18 cellular contexts compared by ENCODE assay signal in genomic region chr9:136628287-136628686, GRCh38. TPM values are rescaled to one million over a fixed set of nuclear protein-coding genes. Genes with fewer than 3 reads are reported as not detected.
A peak's percentile ranks its signal among the peaks of the same experiment; 100 is the strongest.
DNase-seq lines count a peak whose midpoint lies in the region; TF ChIP-seq lines count a peak whose summit lies in the region.
"Had no signal": no experiment of that assay in that cellular context is flagged by ENCODE, and none has a peak within 500 bp of the region (broad histone marks: within the 10 kb centered on the region; RNA-seq: fewer than 3 reads in every experiment).

No MANE protein-coding gene starts in this region.

- no peaks in the 10 kb centered on the region for H3K36me3 ChIP-seq in WERI-Rb-1
- no peaks in the 10 kb centered on the region for H3K36me3 ChIP-seq in esophagus squamous epithelium
- no peaks in the 10 kb centered on the region for H3K36me3 ChIP-seq in CD4-positive, alpha-beta memory T cell (ENCODE audit: insufficient read depth, low read length)

- H3K27ac Mint-ChIP-seq in CD14-positive monocyte (no peak overlapping the region), glutamatergic neuron (ENCODE audit: unreplicated experiment) (peak overlapping the region; percentile 28), nephron progenitor cell (no peak overlapping the region)
- H3K27ac Mint-ChIP-seq in CD4-positive, alpha-beta memory T cell, result no peak overlapping the region

- H3K27ac ChIP-seq in WERI-Rb-1 (peak overlapping the region; percentile 27; the same call in 1 of the 2 replicates), esophagus squamous epithelium (no peak overlapping the region), coronary artery (no peak overlapping the region)
- H3K27ac ChIP-seq in CD4-positive, alpha-beta memory T cell (ENCODE audit: low read depth, low read length), result no peak overlapping the region

- POLR2A ChIA-PET in CD4-positive, alpha-beta memory T cell (lab: Charles Lee; ENCODE audit: partially characterized antibody), result no interaction called here

- H3K9me3 ChIP-seq in WERI-Rb-1 (ENCODE audit: severe bottlenecking) (no peaks in the 10 kb centered on the region), esophagus squamous epithelium (no peaks in the 10 kb centered on the region)
- no peaks in the 10 kb centered on the region for H3K9me3 ChIP-seq in CD4-positive, alpha-beta memory T cell (ENCODE audit: control insufficient read depth in 1 of 2, low read length in 2 of 2)

- peak overlapping the region in 1 of 2 donors; percentile 73 for H3K4me3 Mint-ChIP-seq in CD14-positive monocyte
- peak overlapping the region; percentile 52 for H3K4me3 Mint-ChIP-seq in glutamatergic neuron (ENCODE audit: unreplicated experiment)
- no peak overlapping the region for H3K4me3 Mint-ChIP-seq in nephron progenitor cell
- no peak overlapping the region for H3K4me3 Mint-ChIP-seq in CD4-positive, alpha-beta memory T cell

- peaks cover 30 to 74% (median 47%) of the 10 kb centered on the region in 3 donors for H3K4me1 ChIP-seq in esophagus squamous epithelium
- peaks cover 6% of the 10 kb centered on the region for H3K4me1 ChIP-seq in CD4-positive, alpha-beta memory T cell (ENCODE audit: insufficient read depth, low read length)

- intact Hi-C loops in CD14-positive monocyte (cut with micrococcal nuclease) (loop anchor here in 1 of 2 donors (5.0 kb wide), 1 partner anchor 96 kb away; no protein-coding TSS in a partner anchor), esophagus squamous epithelium (cut with DNase I) (loop anchor here (5.0 kb wide), 1 partner anchor 86 kb away; no protein-coding TSS in a partner anchor)
- intact Hi-C loops in CD4-positive, alpha-beta memory T cell (cut with micrococcal nuclease), result no loop called here

- no peak for TF ChIP-seq POLR2A in esophagus squamous epithelium (IDR thresholded peaks at IDR 0.05)

- H3K27me3 Mint-ChIP-seq in CD14-positive monocyte (ENCODE audit: low read depth in 3 of 3), result peaks cover 27 to 29% (median 29%) of the 10 kb centered on the region in 3 donors
- peaks cover 9% of the 10 kb centered on the region for H3K27me3 Mint-ChIP-seq in glutamatergic neuron (ENCODE audit: unreplicated experiment)
- H3K27me3 Mint-ChIP-seq in nephron progenitor cell (ENCODE audit: low read depth, poor library complexity), result peaks cover 3% of the 10 kb centered on the region
- H3K27me3 Mint-ChIP-seq in CD4-positive, alpha-beta memory T cell, result peaks cover 3 to 5% of the 10 kb centered on the region in 2 donors

- CTCF ChIA-PET in CD4-positive, alpha-beta memory T cell (lab: Charles Lee; ENCODE audit: partially characterized antibody), result interaction anchor here (8.0 kb wide), 1 partner anchor 141 kb away, joined by 120 read pairs; no protein-coding TSS in a partner anchor

- 46 to 88% methylated on average over 5 to 14 of the region's 24 CpGs for WGBS in esophagus squamous epithelium, 2 donors

- H3K4me3 ChIP-seq in WERI-Rb-1 (ENCODE audit: low read depth, low read length) (no peak overlapping the region), esophagus squamous epithelium (no peak overlapping the region), coronary artery (no peak overlapping the region)
- no peak overlapping the region for H3K4me3 ChIP-seq in CD4-positive, alpha-beta memory T cell (ENCODE audit: low read length in 2 of 2)

- TF ChIP-seq CTCF in CD14-positive monocyte (IDR thresholded peaks at IDR 0.05) (no peak), WERI-Rb-1 (IDR thresholded peaks at IDR 0.05; ENCODE audit: low read depth, low read length) (no peak), glutamatergic neuron (IDR thresholded peaks at IDR 0.05; ENCODE audit: partially characterized antibody, unreplicated experiment) (no peak), nephron progenitor cell (IDR thresholded peaks at IDR 0.05) (no peak), esophagus squamous epithelium (IDR thresholded peaks at IDR 0.05) (no peak), coronary artery (IDR thresholded peaks at IDR 0.05) (no peak)

- peak; percentile 43 for DNase-seq in CD14-positive monocyte (ENCODE audit: low spot score)
- DNase-seq in WERI-Rb-1, result peak; percentile 7
- peak; percentile 55 for DNase-seq in glutamatergic neuron
- peak; percentile 10 for DNase-seq in nephron progenitor cell
- no peak for DNase-seq in esophagus squamous epithelium (lab: John Stamatoyannopoulos, UW)
- DNase-seq in NAMALWA (ENCODE audit: low spot score), result no peak
- DNase-seq in coronary artery (ENCODE audit: low spot score), result no peak
- DNase-seq in CD4-positive, alpha-beta memory T cell, result no peak
- DNase-seq: AML-193; GOT3; KG1; NCI-H1436 treated with DMSO at 0.1 percent for 48 hours; NCI-H2029 treated with DMSO at 0.1 percent for 48 hours; NCI-H2171 treated with DMSO at 0.1 percent for 48 hours; NCI-H446 treated with DMSO at 0.1 percent for 48 hours; NK-92 treated with Interleukin-12 subunit alpha and Interleukin-12 subunit beta, amount 100 ng/mL, for 24 hours; SIG-M5 had no signal

- H3K9me3 Mint-ChIP-seq in CD14-positive monocyte (peaks cover 0 to 5% (median 0%) of the 10 kb centered on the region in 7 donors), glutamatergic neuron (ENCODE audit: unreplicated experiment) (peaks cover 4% of the 10 kb centered on the region), nephron progenitor cell (no peaks in the 10 kb centered on the region)
- H3K9me3 Mint-ChIP-seq in CD4-positive, alpha-beta memory T cell, result no peaks in the 10 kb centered on the region

- H3K36me3 Mint-ChIP-seq in CD14-positive monocyte, result peaks cover 0 to 5% of the 10 kb centered on the region in 2 donors
- H3K36me3 Mint-ChIP-seq in glutamatergic neuron (ENCODE audit: unreplicated experiment), result no peaks in the 10 kb centered on the region
- no peaks in the 10 kb centered on the region for H3K36me3 Mint-ChIP-seq in nephron progenitor cell (ENCODE audit: low read depth)
- no peaks in the 10 kb centered on the region for H3K36me3 Mint-ChIP-seq in CD4-positive, alpha-beta memory T cell

- H3K27me3 ChIP-seq in WERI-Rb-1 (ENCODE audit: insufficient read depth, low read depth, severe bottlenecking), result no peaks in the 10 kb centered on the region
- H3K27me3 ChIP-seq in esophagus squamous epithelium, result peaks cover 0 to 15% (median 0%) of the 10 kb centered on the region in 4 donors
- H3K27me3 ChIP-seq in CD4-positive, alpha-beta memory T cell (ENCODE audit: insufficient read depth, low read length), result no peaks in the 10 kb centered on the region

- H3K4me1 Mint-ChIP-seq in CD14-positive monocyte (peaks cover 12% of the 10 kb centered on the region), glutamatergic neuron (ENCODE audit: low read depth, unreplicated experiment) (peaks cover 12% of the 10 kb centered on the region), nephron progenitor cell (peaks cover 23% of the 10 kb centered on the region)
- H3K4me1 Mint-ChIP-seq in CD4-positive, alpha-beta memory T cell, result peaks cover 0 to 3% (median 1%) of the 10 kb centered on the region in 4 donors

RNA-seq across cellular contexts. Expression of gene EGFL7, which starts 34.4 kb away (rescaled TPM):
- 1 to 10 TPM; 2.2 to 2.8 TPM for polyA plus RNA-seq in CD14-positive monocyte
- total RNA-seq in glutamatergic neuron (ENCODE audit: unreplicated experiment) (8.1 TPM), esophagus squamous epithelium (10 to 100 TPM in 2 of 4 donors, 1 to 10 TPM in 2; 5.2 to 41.2 (median 21.2) TPM)
- total RNA-seq in CD4-positive, alpha-beta memory T cell, result not detected
- polyA plus RNA-seq in CD4-positive, alpha-beta memory T cell, result under 1 TPM in 1 of 2 donors, not detected in 1; 0.64 TPM
- total RNA-seq: OCI-LY7 had no signal

RNA-seq across cellular contexts. Expression of gene AGPAT2, which starts 59.0 kb away (rescaled TPM):
- polyA plus RNA-seq in CD14-positive monocyte, result 100 to 1,000 TPM; 116 to 139 TPM
- total RNA-seq in glutamatergic neuron (ENCODE audit: unreplicated experiment), result 72.8 TPM
- total RNA-seq in esophagus squamous epithelium, result 10 to 100 TPM; 66.2 to 80.6 (median 75.8) TPM
- 1 to 10 TPM; 6.9 to 7.8 TPM for total RNA-seq in CD4-positive, alpha-beta memory T cell
- 10 to 100 TPM; 16.2 to 20.6 TPM for polyA plus RNA-seq in CD4-positive, alpha-beta memory T cell

Comparison
In these comparisons a context has a peak if more than half of its experiments do, and no peak if none do; other contexts are left out.
1. DNase-seq: peak in CD14-positive monocyte (single experiment), WERI-Rb-1 (single experiment), glutamatergic neuron (single experiment) and nephron progenitor cell (single experiment); none in esophagus squamous epithelium (single experiment), NAMALWA (single experiment), coronary artery (single experiment) and CD4-positive, alpha-beta memory T cell (0 of 5).